In genomic region chr17:78127888-78128615, GRCh38 we compare ENCODE assay signal across 1 cellular context.
TF ChIP-seq lines count a peak whose summit lies in the region.

No MANE protein-coding gene starts in this region.

TF ChIP-seq in K562, 482 proteins besides CTCF, POLR2A, EP300 and RAD21 (continued from another document and continues in another):
- TF ChIP-seq CTCFL (IDR thresholded peaks at IDR 0.05; ENCODE audit: borderline replicate concordance, insufficient read depth, low read depth, low read length, poor library complexity, severe bottlenecking) (no peak), SRSF9 (IDR thresholded peaks at IDR 0.05; ENCODE audit: borderline replicate concordance, low read depth, low read length) (no peak), NONO (IDR thresholded peaks at IDR 0.05; ENCODE audit: low read depth in 2 of 2, low read length in 1 of 2) (no peak), ZBTB1 (CRISPR knock-in tag; IDR thresholded peaks at IDR 0.05; ENCODE audit: borderline replicate concordance, low read depth) (0 out of 2 replicates have a peak, but pooled peaks have one; percentile 10), NCOA4 (IDR thresholded peaks at IDR 0.05; ENCODE audit: partially characterized antibody) (no peak), NCOA6 (IDR thresholded peaks at IDR 0.05) (no peak), HMGN3 (IDR thresholded peaks at IDR 0.05; ENCODE audit: borderline replicate concordance, extremely low read depth, insufficient read length, low read depth, low read length) (no peak), SP1 (CRISPR knock-in tag; IDR thresholded peaks at IDR 0.05) (no peak), HNRNPUL1 (IDR thresholded peaks at IDR 0.05; ENCODE audit: low read length) (no peak), RFX7 (CRISPR knock-in tag; IDR thresholded peaks at IDR 0.05) (no peak), E2F5 (CRISPR knock-in tag; IDR thresholded peaks at IDR 0.05) (no peak), CHCHD3 (CRISPR knock-in tag; IDR thresholded peaks at IDR 0.05) (no peak), SMARCA5 (IDR thresholded peaks at IDR 0.05) (no peak), POLR2AphosphoS2 (IDR thresholded peaks at IDR 0.05; ENCODE audit: low read length) (no peak), ATF6 (CRISPR knock-in tag; IDR thresholded peaks at IDR 0.05) (no peak), NCOA2 (IDR thresholded peaks at IDR 0.05; ENCODE audit: partially characterized antibody in 2 of 2) (no peak), PCBP1 (IDR thresholded peaks at IDR 0.05; ENCODE audit: low read depth, low read length, poor library complexity, severe bottlenecking) (peak; percentile 65), ZNF696 (CRISPR knock-in tag; conservative IDR thresholded peaks at IDR 0.05) (no peak), SMAD2 (IDR thresholded peaks at IDR 0.05; ENCODE audit: low read depth, low read length) (no peak), ARID1B (IDR thresholded peaks at IDR 0.05) (no peak), RBFOX2 (IDR thresholded peaks at IDR 0.05; ENCODE audit: low read depth, low read length) (peak; percentile 78), SIRT6 (IDR thresholded peaks at IDR 0.05; ENCODE audit: low read depth, low read length) (no peak), POLR2AphosphoS5 (IDR thresholded peaks at IDR 0.05; ENCODE audit: control insufficient read depth, insufficient read depth, low read depth, low read length) (no peak), CBX8 (IDR thresholded peaks at IDR 0.05; ENCODE audit: borderline replicate concordance, extremely low read depth, low read depth, low read length, poor library complexity, severe bottlenecking) (no peak), MIER1 (IDR thresholded peaks at IDR 0.05; ENCODE audit: low read depth) (peak; percentile 79), ERF (CRISPR knock-in tag; IDR thresholded peaks at IDR 0.05) (0 out of 2 replicates have a peak, but pooled peaks have one; percentile 45), PPARD (CRISPR knock-in tag; IDR thresholded peaks at IDR 0.05) (no peak), DLX4 (CRISPR knock-in tag; IDR thresholded peaks at IDR 0.05) (no peak), ZNF830 (CRISPR knock-in tag; IDR thresholded peaks at IDR 0.05) (no peak), PCBP2 (IDR thresholded peaks at IDR 0.05; ENCODE audit: low read depth, low read length, poor library complexity, severe bottlenecking) (no peak), ZNF124 (CRISPR knock-in tag; IDR thresholded peaks at IDR 0.05) (no peak), KLF1 (tag; IDR thresholded peaks at IDR 0.05) (no peak), ATF7 (IDR thresholded peaks at IDR 0.05) (no peak), ZNF395 (CRISPR knock-in tag; IDR thresholded peaks at IDR 0.05) (no peak), PBX2 (CRISPR knock-in tag; IDR thresholded peaks at IDR 0.05; ENCODE audit: low read depth) (no peak), PBX2 (tag; conservative IDR thresholded peaks at IDR 0.05; ENCODE audit: low read depth) (no peak), NUFIP1 (IDR thresholded peaks at IDR 0.05; ENCODE audit: partially characterized antibody) (no peak), FOXJ3 (CRISPR knock-in tag; IDR thresholded peaks at IDR 0.05) (no peak), HINFP (tag; conservative IDR thresholded peaks at IDR 0.05; ENCODE audit: low read depth) (no peak), ZNF24 (IDR thresholded peaks at IDR 0.05) (no peak), NCOR1 (IDR thresholded peaks at IDR 0.05) (no peak), CXXC5 (CRISPR knock-in tag; IDR thresholded peaks at IDR 0.05) (no peak), DIDO1 (tag; IDR thresholded peaks at IDR 0.05; ENCODE audit: low read depth) (no peak), E2F4 (CRISPR knock-in tag; IDR thresholded peaks at IDR 0.05; ENCODE audit: low read depth) (no peak), RBM14 (IDR thresholded peaks at IDR 0.05; ENCODE audit: borderline replicate concordance, insufficient read depth, low read depth, low read length) (no peak), UBTF (IDR thresholded peaks at IDR 0.05; ENCODE audit: borderline replicate concordance in 1 of 2, low read depth in 2 of 2, low read length in 2 of 2) (0 out of 4 replicates have a peak, but pooled peaks of 1 of the 2 experiments have one; percentile 30), SP2 (IDR thresholded peaks at IDR 0.05; ENCODE audit: extremely low read depth, low read depth, low read length, poor library complexity, severe bottlenecking) (no peak), TAF1 (IDR thresholded peaks at IDR 0.05; ENCODE audit: control insufficient read depth, extremely low read depth, insufficient read depth, low read length, severe bottlenecking) (no peak), ATF1 (CRISPR knock-in tag; IDR thresholded peaks at IDR 0.05) (no peak), ATF1 (tag; IDR thresholded peaks at IDR 0.05) (no peak), ZBTB43 (CRISPR knock-in tag; IDR thresholded peaks at IDR 0.05) (no peak), ZNF3 (CRISPR knock-in tag; IDR thresholded peaks at IDR 0.05) (no peak), ILF3 (IDR thresholded peaks at IDR 0.05; ENCODE audit: borderline replicate concordance) (no peak), PHB (CRISPR knock-in tag; IDR thresholded peaks at IDR 0.05) (no peak), GATAD2A (IDR thresholded peaks at IDR 0.05) (no peak), JUN (IDR thresholded peaks at IDR 0.05; ENCODE audit: borderline replicate concordance, low read depth, low read length) (no peak), JUN (CRISPR knock-in tag; IDR thresholded peaks at IDR 0.05; ENCODE audit: borderline replicate concordance) (no peak), ZFX (CRISPR knock-in tag; IDR thresholded peaks at IDR 0.05) (0 out of 2 replicates have a peak, but pooled peaks have one; percentile 25), GABPA (tag; conservative IDR thresholded peaks at IDR 0.05; ENCODE audit: low read depth) (no peak), NFXL1 (CRISPR knock-in tag; IDR thresholded peaks at IDR 0.05) (no peak)
